ENCODE assay signal across 20 cellular contexts in genomic region chr20:50865591-50865990, GRCh38.
"Had no signal": no experiment of that assay in that cellular context is flagged by ENCODE, and none has a peak within 500 bp of the region (broad histone marks: within the 10 kb centered on the region; RNA-seq: fewer than 3 reads in every experiment).

No MANE protein-coding gene starts in this region.

- H3K27ac Mint-ChIP-seq: activated CD4-positive, alpha-beta memory T cell treated with anti-CD3 and anti-CD28 coated beads, Interleukin-2, amount 10 ng/mL, durations not matched to agents 7 days and 5 days; activated CD4-positive, alpha-beta T cell treated with anti-CD3 and anti-CD28 coated beads, Interleukin-2, amount 10 ng/mL, durations not matched to agents 24 days and 14 days; activated naive CD8-positive, alpha-beta T cell treated with anti-CD3 and anti-CD28 coated beads, Interleukin-2, amount 50 U/mL, for 24 hours; dendritic cell treated with granulocyte-macrophage colony-stimulating factor and Interleukin-4, amounts not matched to agents 40 ng/mL and 50 ng/mL, for 4 days; memory B cell; nephron progenitor cell; stimulated activated memory B cell treated with anti-CD40 and anti-IgM and Interleukin-4, amounts not matched to agents 10 μg/mL and 1 μg/mL and 100 μg/mL, for 72 hours had no signal

- H3K9me3 Mint-ChIP-seq: activated CD4-positive, alpha-beta memory T cell treated with anti-CD3 and anti-CD28 coated beads, Interleukin-2, amount 10 ng/mL, durations not matched to agents 7 days and 5 days; activated CD4-positive, alpha-beta T cell treated with anti-CD3 and anti-CD28 coated beads, Interleukin-2, amount 10 ng/mL, durations not matched to agents 24 days and 14 days; activated naive CD8-positive, alpha-beta T cell treated with anti-CD3 and anti-CD28 coated beads, Interleukin-2, amount 50 U/mL, for 24 hours; dendritic cell treated with granulocyte-macrophage colony-stimulating factor and Interleukin-4, amounts not matched to agents 40 ng/mL and 50 ng/mL, for 4 days; memory B cell; nephron progenitor cell; stimulated activated memory B cell treated with anti-CD40 and anti-IgM and Interleukin-4, amounts not matched to agents 10 μg/mL and 1 μg/mL and 100 μg/mL, for 72 hours had no signal

- H3K4me2 ChIP-seq: smooth muscle cell had no signal

- H3K4me1 Mint-ChIP-seq: activated CD4-positive, alpha-beta memory T cell treated with anti-CD3 and anti-CD28 coated beads, Interleukin-2, amount 10 ng/mL, durations not matched to agents 7 days and 5 days; activated CD4-positive, alpha-beta T cell treated with anti-CD3 and anti-CD28 coated beads, Interleukin-2, amount 10 ng/mL, durations not matched to agents 24 days and 14 days; activated naive CD8-positive, alpha-beta T cell treated with anti-CD3 and anti-CD28 coated beads, Interleukin-2, amount 50 U/mL, for 24 hours had no signal

- H3K4me3 ChIP-seq: esophagus muscularis mucosa, gastroesophageal sphincter, heart left ventricle, smooth muscle cell had no signal

- H3K4me3 Mint-ChIP-seq: activated CD4-positive, alpha-beta memory T cell treated with anti-CD3 and anti-CD28 coated beads, Interleukin-2, amount 10 ng/mL, durations not matched to agents 7 days and 5 days; activated CD4-positive, alpha-beta T cell treated with anti-CD3 and anti-CD28 coated beads, Interleukin-2, amount 10 ng/mL, durations not matched to agents 24 days and 14 days; activated naive CD8-positive, alpha-beta T cell treated with anti-CD3 and anti-CD28 coated beads, Interleukin-2, amount 50 U/mL, for 24 hours; dendritic cell treated with granulocyte-macrophage colony-stimulating factor and Interleukin-4, amounts not matched to agents 40 ng/mL and 50 ng/mL, for 4 days; memory B cell; nephron progenitor cell; stimulated activated memory B cell treated with anti-CD40 and anti-IgM and Interleukin-4, amounts not matched to agents 10 μg/mL and 1 μg/mL and 100 μg/mL, for 72 hours had no signal

- H3K4me1 ChIP-seq: esophagus muscularis mucosa, gastroesophageal sphincter, heart left ventricle had no signal

- H3K27ac ChIP-seq: esophagus muscularis mucosa, gastroesophageal sphincter, heart left ventricle had no signal

- H3K36me3 ChIP-seq: esophagus muscularis mucosa, gastroesophageal sphincter, heart left ventricle had no signal

- H3K27me3 Mint-ChIP-seq: activated CD4-positive, alpha-beta memory T cell treated with anti-CD3 and anti-CD28 coated beads, Interleukin-2, amount 10 ng/mL, durations not matched to agents 7 days and 5 days; activated CD4-positive, alpha-beta T cell treated with anti-CD3 and anti-CD28 coated beads, Interleukin-2, amount 10 ng/mL, durations not matched to agents 24 days and 14 days; activated naive CD8-positive, alpha-beta T cell treated with anti-CD3 and anti-CD28 coated beads, Interleukin-2, amount 50 U/mL, for 24 hours; dendritic cell treated with granulocyte-macrophage colony-stimulating factor and Interleukin-4, amounts not matched to agents 40 ng/mL and 50 ng/mL, for 4 days; memory B cell; stimulated activated memory B cell treated with anti-CD40 and anti-IgM and Interleukin-4, amounts not matched to agents 10 μg/mL and 1 μg/mL and 100 μg/mL, for 72 hours had no signal

- H3K27me3 ChIP-seq: esophagus muscularis mucosa, gastroesophageal sphincter, heart left ventricle had no signal

- DNase-seq: activated CD4-positive, alpha-beta memory T cell treated with anti-CD3 and anti-CD28 coated beads, Interleukin-2, amount 10 ng/mL, durations not matched to agents 7 days and 5 days; activated CD4-positive, alpha-beta T cell treated with anti-CD3 and anti-CD28 coated beads, Interleukin-2, amount 10 ng/mL, durations not matched to agents 24 days and 14 days; activated effector memory CD4-positive, alpha-beta T cell treated with anti-CD3 and anti-CD28 coated beads, Interleukin-2, amount 50 U/mL, for 16 hours; activated naive CD4-positive, alpha-beta T cell treated with anti-CD3 and anti-CD28 coated beads, Interleukin-2, amount 50 U/mL, for 16 hours; activated naive CD8-positive, alpha-beta T cell treated with anti-CD3 and anti-CD28 coated beads, Interleukin-2, amount 50 U/mL, for 24 hours; activated T-cell treated with anti-CD3 and anti-CD28 coated beads for 4 hours; effector memory CD4-positive, alpha-beta T cell; islet precursor cell; left cardiac atrium; nephron progenitor cell; occipital lobe; stimulated activated CD4-positive, alpha-beta T cell treated with anti-CD3 and anti-CD28 coated beads, Interleukin-15, amount 100 ng/mL, for 24 hours; trophoblast cell had no signal

- H3K9me3 ChIP-seq: esophagus muscularis mucosa, gastroesophageal sphincter, heart left ventricle had no signal
